Comparison of ENCODE assay signal across 29 cellular contexts in the genomic region with DNA sequence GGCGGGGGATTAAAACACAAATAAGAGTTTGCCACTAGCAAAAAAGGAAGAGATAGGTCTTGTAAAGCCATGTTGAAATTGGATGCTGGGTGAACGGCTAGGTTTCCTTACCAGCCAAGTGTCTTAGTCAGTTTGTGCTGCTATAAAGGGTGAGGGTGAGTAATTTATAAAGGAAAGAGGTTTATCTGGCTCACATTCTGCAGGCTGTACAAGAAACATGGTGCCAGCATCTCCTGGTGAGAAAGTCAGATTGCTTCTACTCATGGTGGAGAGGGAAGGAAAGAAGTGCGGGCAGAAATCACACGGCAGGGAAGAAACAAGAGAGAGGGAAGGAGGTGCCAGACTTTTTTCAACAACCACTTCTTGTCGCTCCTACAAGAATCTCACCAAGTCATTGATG.
"Had no signal": no experiment of that assay in that cellular context is flagged by ENCODE, and none has a peak within 500 bp of the region (broad histone marks: within the 10 kb centered on the region; RNA-seq: fewer than 3 reads in every experiment).

No MANE protein-coding gene starts in this region.

- H3K4me1 ChIP-seq: left lung, right atrium auricular region, right lobe of liver, tibial nerve, uterus had no signal

- H3K4me3 Mint-ChIP-seq: immature natural killer cell; naive thymus-derived CD4-positive, alpha-beta T cell; natural killer cell treated with Interleukin-12 subunit alpha and Interleukin-12 subunit beta and Interleukin-15 and Interleukin-18, amount 100 ng/mL, for 72 hours; neural crest cell; stimulated activated memory B cell treated with anti-CD40 and anti-IgM and Interleukin-4, amounts not matched to agents 10 μg/mL and 1 μg/mL and 100 μg/mL, for 72 hours; stimulated activated naive CD8-positive, alpha-beta T cell treated with anti-CD3 and anti-CD28 coated beads, Interleukin-15, amount 100 ng/mL, for 72 hours; type B pancreatic cell had no signal

- H3K27ac ChIP-seq: left lung, neutrophil, ovary, right atrium auricular region, right lobe of liver, tibial nerve, uterus had no signal

- H3K4me2 ChIP-seq: smooth muscle cell had no signal

- DNase-seq: hippocampal formation; immature natural killer cell; kidney; left colon; left lung; midbrain; mucosa of descending colon; naive thymus-derived CD4-positive, alpha-beta T cell; ovary; right lobe of liver; stimulated activated CD4-positive, alpha-beta T cell treated with anti-CD3 and anti-CD28 coated beads, Interleukin-1b, Interleukin-23, amount 100 ng/mL, for 48 hours; stimulated activated CD4-positive, alpha-beta T cell treated with anti-CD3 and anti-CD28 coated beads, Interleukin-2, amount 100 ng/mL, for 48 hours; stimulated activated CD4-positive, alpha-beta T cell treated with anti-CD3 and anti-CD28 coated beads, Interleukin-4, amount 100 ng/mL, for 4 hours; stimulated activated CD8-positive, alpha-beta memory T cell treated with anti-CD3 and anti-CD28 coated beads, Interleukin-4, amount 100 ng/mL, for 48 hours; stimulated activated naive CD4-positive, alpha-beta T cell treated with Interleukin-2 at 50 U/mL for 16 hours; stimulated activated naive CD8-positive, alpha-beta T cell treated with anti-CD3 and anti-CD28 coated beads, Interleukin-15, amount 100 ng/mL, for 72 hours; substantia nigra; uterus had no signal

- H3K36me3 Mint-ChIP-seq: immature natural killer cell; naive thymus-derived CD4-positive, alpha-beta T cell; natural killer cell treated with Interleukin-12 subunit alpha and Interleukin-12 subunit beta and Interleukin-15 and Interleukin-18, amount 100 ng/mL, for 72 hours; stimulated activated memory B cell treated with anti-CD40 and anti-IgM and Interleukin-4, amounts not matched to agents 10 μg/mL and 1 μg/mL and 100 μg/mL, for 72 hours; type B pancreatic cell had no signal

- H3K27ac Mint-ChIP-seq: immature natural killer cell; naive thymus-derived CD4-positive, alpha-beta T cell; natural killer cell treated with Interleukin-12 subunit alpha and Interleukin-12 subunit beta and Interleukin-15 and Interleukin-18, amount 100 ng/mL, for 72 hours; progenitor cell of endocrine pancreas; stimulated activated memory B cell treated with anti-CD40 and anti-IgM and Interleukin-4, amounts not matched to agents 10 μg/mL and 1 μg/mL and 100 μg/mL, for 72 hours; stimulated activated naive CD8-positive, alpha-beta T cell treated with anti-CD3 and anti-CD28 coated beads, Interleukin-15, amount 100 ng/mL, for 72 hours; type B pancreatic cell had no signal

- H3K27me3 Mint-ChIP-seq: naive thymus-derived CD4-positive, alpha-beta T cell; natural killer cell treated with Interleukin-12 subunit alpha and Interleukin-12 subunit beta and Interleukin-15 and Interleukin-18, amount 100 ng/mL, for 72 hours; progenitor cell of endocrine pancreas; stimulated activated memory B cell treated with anti-CD40 and anti-IgM and Interleukin-4, amounts not matched to agents 10 μg/mL and 1 μg/mL and 100 μg/mL, for 72 hours; stimulated activated naive CD8-positive, alpha-beta T cell treated with anti-CD3 and anti-CD28 coated beads, Interleukin-15, amount 100 ng/mL, for 72 hours; type B pancreatic cell had no signal

- H3K4me1 Mint-ChIP-seq: immature natural killer cell; naive thymus-derived CD4-positive, alpha-beta T cell; neural crest cell; stimulated activated memory B cell treated with anti-CD40 and anti-IgM and Interleukin-4, amounts not matched to agents 10 μg/mL and 1 μg/mL and 100 μg/mL, for 72 hours; stimulated activated naive CD8-positive, alpha-beta T cell treated with anti-CD3 and anti-CD28 coated beads, Interleukin-15, amount 100 ng/mL, for 72 hours had no signal

- H3K9me3 Mint-ChIP-seq: neural crest cell; stimulated activated memory B cell treated with anti-CD40 and anti-IgM and Interleukin-4, amounts not matched to agents 10 μg/mL and 1 μg/mL and 100 μg/mL, for 72 hours; type B pancreatic cell had no signal

- ATAC-seq: left colon; left lung; mucosa of descending colon; naive thymus-derived CD4-positive, alpha-beta T cell; natural killer cell treated with Interleukin-12 subunit alpha and Interleukin-12 subunit beta and Interleukin-15 and Interleukin-18, amount 100 ng/mL, for 72 hours; right lobe of liver; stimulated activated memory B cell treated with anti-CD40 and anti-IgM and Interleukin-4, amounts not matched to agents 10 μg/mL and 1 μg/mL and 100 μg/mL, for 72 hours; stimulated activated naive CD8-positive, alpha-beta T cell treated with anti-CD3 and anti-CD28 coated beads, Interleukin-15, amount 100 ng/mL, for 72 hours had no signal

- FAIRE-seq: islet of Langerhans, kidney had no signal

- H3K4me3 ChIP-seq: left lung, lung, mucosa of descending colon, ovary, right atrium auricular region, right lobe of liver, smooth muscle cell, tibial nerve, uterus had no signal

- H3K9me3 ChIP-seq: mucosa of descending colon, neutrophil, ovary, right atrium auricular region, right lobe of liver, tibial nerve, uterus had no signal

- H3K27me3 ChIP-seq: left lung, neutrophil, ovary, right atrium auricular region, right lobe of liver, tibial nerve, uterus had no signal

- H3K36me3 ChIP-seq: left lung, neutrophil, ovary, right atrium auricular region, right lobe of liver, tibial nerve, uterus had no signal
